In the genomic region with DNA sequence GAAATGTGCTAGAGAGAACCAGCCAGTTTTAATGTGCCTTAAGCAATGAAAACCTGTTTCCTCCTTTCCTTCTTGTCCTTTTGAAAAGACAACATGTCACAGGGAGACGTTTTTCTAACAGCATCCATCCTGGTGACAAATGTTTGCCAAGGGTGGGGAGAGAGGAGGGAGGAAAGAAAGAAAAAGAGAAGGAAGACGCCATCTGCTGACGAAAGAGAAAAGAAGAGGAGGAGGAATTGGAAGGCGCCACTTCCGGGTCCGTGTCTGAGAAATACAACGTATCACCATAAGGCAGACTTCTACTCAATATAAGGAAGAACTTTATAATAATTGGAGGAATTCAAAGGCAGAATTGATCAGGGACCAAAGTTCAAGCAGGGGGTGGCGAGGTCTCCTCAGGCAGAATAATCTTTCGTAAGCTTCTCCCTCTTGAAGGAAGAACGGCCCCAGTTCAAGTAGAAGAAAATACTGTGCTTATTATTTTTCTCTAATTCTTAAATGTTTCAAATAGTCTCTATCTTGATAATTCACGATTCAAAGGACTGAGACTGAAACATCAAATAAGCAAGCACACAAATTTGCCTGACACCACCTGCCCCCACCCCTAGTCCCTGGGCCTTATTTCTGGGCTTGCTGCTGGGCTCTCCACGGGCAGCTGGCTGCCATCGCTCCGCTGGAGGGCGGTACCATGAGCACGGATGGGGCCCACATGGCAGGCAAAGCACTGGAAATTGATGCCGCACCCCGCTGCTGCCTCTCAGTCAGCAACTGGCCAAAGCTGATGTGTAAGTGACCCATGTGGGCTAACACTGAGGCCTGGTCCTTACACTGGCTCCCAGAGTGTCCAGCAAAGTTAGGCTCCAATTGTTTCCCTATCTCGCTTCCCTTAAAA, we compare ENCODE assay signal across 8 cellular contexts.
A peak's percentile ranks its signal among the peaks of the same experiment; 100 is the strongest.
DNase-seq lines count a peak whose midpoint lies in the region; ATAC-seq, FAIRE-seq and TF ChIP-seq lines count a peak whose summit lies in the region.

No MANE protein-coding gene starts in this region.

- FAIRE-seq in GM18507 (lab: Jason Lieb, UNC), result peak; percentile 88

- H3K27ac Mint-ChIP-seq in IgD-negative memory B cell, result peak overlapping the region; percentile 89 to 93 (median 91)

- peak overlapping the region; percentile 79 for H3K9ac ChIP-seq in SK-N-MC (ENCODE audit: insufficient read length)

- intact Hi-C loops in sciatic nerve (cut with DNase I), result no loop called here

- H3K9me3 Mint-ChIP-seq in IgD-negative memory B cell, result no peaks in the 10 kb centered on the region

- H3K27me3 ChIP-seq in hepatocyte, result no peaks in the 10 kb centered on the region

- peak overlapping the region; percentile 29 for H3K4me2 ChIP-seq in hepatocyte

- DNase-seq in Ammon's horn (ENCODE audit: low spot score) (peak; percentile 87), GM18507 (ENCODE audit: extremely low spot score, insufficient read length, low read depth) (no peak), SK-N-MC (ENCODE audit: low read depth, low spot score) (no peak), astrocyte of the cerebellum (ENCODE audit: low read depth) (peak; percentile 63), hepatocyte (ENCODE audit: low spot score) (peak; percentile 87), sciatic nerve (ENCODE audit: low spot score) (no peak)

- H3K27ac ChIP-seq in SK-N-MC (peak overlapping the region; percentile 100), hepatocyte (peak overlapping the region; percentile 76)

- WGBS in hepatocyte (ENCODE audit: low lambda C conversion rate, missing lambda C conversion rate), result 50% methylated on average over 19 of the region's 19 CpGs

- peak overlapping the region; percentile 63 for H2AFZ ChIP-seq in hepatocyte

- ATAC-seq in sciatic nerve (peak; percentile 70), HG03095 (IDR thresholded peaks at IDR 0.05; ENCODE audit: unreplicated experiment) (no peak)

- H4K20me1 ChIP-seq in hepatocyte (ENCODE audit: insufficient read depth, poor library complexity, severe bottlenecking), result no peaks in the 10 kb centered on the region

- H3K4me1 ChIP-seq in hepatocyte (ENCODE audit: insufficient read depth), result peaks cover 18% of the 10 kb centered on the region

- in situ Hi-C loops in astrocyte of the cerebellum (cut with HindIII; ENCODE audit: low sequenced_read_pairs), result no loop called here

- H3K4me3 ChIP-seq in SK-N-MC (peak overlapping the region; percentile 53), astrocyte of the cerebellum (ENCODE audit: low read depth, low read length) (no peak overlapping the region), hepatocyte (no peak overlapping the region)

- H3K79me2 ChIP-seq in hepatocyte, result no peaks in the 10 kb centered on the region

- H3K36me3 ChIP-seq in SK-N-MC (ENCODE audit: insufficient read depth, low read length) (peaks cover 11% of the 10 kb centered on the region; the same call in 1 of the 2 replicates), hepatocyte (replicated peaks; ENCODE audit: insufficient read depth, low read depth) (no peaks in the 10 kb centered on the region)

- no peaks in the 10 kb centered on the region for H3K27me3 Mint-ChIP-seq in IgD-negative memory B cell

- H3K9me2 ChIP-seq in hepatocyte (replicated peaks; ENCODE audit: insufficient read depth), result no peaks in the 10 kb centered on the region

- peak overlapping the region; percentile 51 to 87 (median 80) for H3K4me3 Mint-ChIP-seq in IgD-negative memory B cell

- peaks cover 62 to 73% (median 67%) of the 10 kb centered on the region in 3 donors for H3K4me1 Mint-ChIP-seq in IgD-negative memory B cell

- TF ChIP-seq CTCF in astrocyte of the cerebellum (IDR thresholded peaks at IDR 0.05; ENCODE audit: low read depth, low read length, missing control alignments) (peak; percentile 66), hepatocyte (IDR thresholded peaks at IDR 0.05; ENCODE audit: poor library complexity) (peak; percentile 71)

- no peaks in the 10 kb centered on the region for H3K36me3 Mint-ChIP-seq in IgD-negative memory B cell

- H3K9me3 ChIP-seq in SK-N-MC (ENCODE audit: low read depth, low read length), result peaks cover 7% of the 10 kb centered on the region; the same call in 1 of the 2 replicates
- H3K9me3 ChIP-seq in hepatocyte (ENCODE audit: low read depth), result no peaks in the 10 kb centered on the region

Comparison
In these comparisons a context has a peak if more than half of its experiments do, and no peak if none do; other contexts are left out.
1. DNase-seq: peak in Ammon's horn (single experiment), astrocyte of the cerebellum (single experiment) and hepatocyte (single experiment); none in GM18507 (single experiment), SK-N-MC (single experiment) and sciatic nerve (single experiment).